ENCODE assay signal across 18 cellular contexts in the genomic region with DNA sequence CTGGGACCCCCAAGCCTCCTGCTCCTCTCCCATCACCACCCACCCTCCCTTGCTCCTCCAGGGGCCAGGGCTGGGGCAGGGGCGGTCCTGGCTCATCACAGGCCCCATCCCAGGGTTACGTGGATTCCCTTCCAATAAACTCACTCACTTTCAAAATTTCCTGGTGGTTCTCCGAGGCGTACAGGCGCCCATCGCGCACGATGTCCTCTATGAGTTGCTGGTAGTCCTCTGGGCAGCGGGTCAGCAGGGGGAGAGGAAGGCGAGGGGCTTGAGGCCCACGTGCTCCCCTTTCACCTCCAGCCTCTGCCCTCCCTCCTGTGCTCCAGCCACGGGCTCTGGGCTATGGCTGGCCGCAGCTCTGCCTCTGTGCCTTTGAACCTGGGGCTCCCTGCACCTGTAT. TPM values are rescaled to one million over a fixed set of nuclear protein-coding genes. Genes with fewer than 3 reads are reported as not detected.
DNase-seq lines count a peak whose midpoint lies in the region; ATAC-seq and TF ChIP-seq lines count a peak whose summit lies in the region.
"Had no signal": no experiment of that assay in that cellular context is flagged by ENCODE, and none has a peak within 500 bp of the region (broad histone marks: within the 10 kb centered on the region; RNA-seq: fewer than 3 reads in every experiment).

No MANE protein-coding gene starts in this region.

- H3K4me3 ChIP-seq in lower lobe of right lung, result no peak overlapping the region
- no peak overlapping the region for H3K4me3 ChIP-seq in thymus (ENCODE audit: low read length)
- H3K4me3 ChIP-seq: A549, GM12878, K562 had no signal

- no peak for TF ChIP-seq CTCF in lower lobe of right lung (IDR thresholded peaks at IDR 0.05)

- DNase-seq in Right ventricle myocardium inferior (ENCODE audit: missing footprints) (peak; percentile 31), left ventricle myocardium superior (no peak), lower lobe of right lung (peak; percentile 14), kidney glomerular epithelial cell (lab: John Stamatoyannopoulos, UW) (no peak), anterior cingulate cortex (lab: John Stamatoyannopoulos, UW) (no peak), UCSD-AML1 (lab: John Stamatoyannopoulos, UW; ENCODE audit: unreplicated experiment) (no peak)
- DNase-seq: AML-193; Calu3; CD8-positive, alpha-beta T cell; DND-41; EL; H9; IMR-90 had no signal

- WGBS in thymus, result 95% methylated on average over 13 of the region's 13 CpGs

- no peak overlapping the region for H3K27ac ChIP-seq in lower lobe of right lung
- peak overlapping the region; percentile 4 for H3K27ac ChIP-seq in thymus (ENCODE audit: low read depth)
- H3K27ac ChIP-seq: 22Rv1, A549 had no signal

- intact Hi-C loops in Right ventricle myocardium inferior (cut with DNase I) (no loop called here), left ventricle myocardium superior (cut with micrococcal nuclease) (no loop called here), lower lobe of right lung (cut with DNase I) (no loop called here)

- H3K36me3 ChIP-seq in lower lobe of right lung, result no peaks in the 10 kb centered on the region
- H3K36me3 ChIP-seq in thymus (ENCODE audit: control insufficient read depth, insufficient read depth), result no peaks in the 10 kb centered on the region

- H3K9me3 ChIP-seq in lower lobe of right lung (no peaks in the 10 kb centered on the region), thymus (ENCODE audit: control insufficient read depth) (no peaks in the 10 kb centered on the region)
- H3K9me3 ChIP-seq: A549 had no signal

- H3K27me3 ChIP-seq in lower lobe of right lung (ENCODE audit: low read depth) (no peaks in the 10 kb centered on the region), thymus (ENCODE audit: control insufficient read depth, insufficient read depth) (no peaks in the 10 kb centered on the region)

- H3K4me1 ChIP-seq in lower lobe of right lung (no peaks in the 10 kb centered on the region), thymus (ENCODE audit: control insufficient read depth, insufficient read depth, low read length) (no peaks in the 10 kb centered on the region)
- H3K4me1 ChIP-seq: A549 had no signal

- ATAC-seq in Right ventricle myocardium inferior (no peak), left ventricle myocardium superior (no peak), lower lobe of right lung (no peak)
- ATAC-seq: CD8-positive, alpha-beta T cell; GM12878; K562 had no signal

RNA-seq across cellular contexts. Expression of a gene that starts 20.5 kb away (rescaled TPM):
- total RNA-seq in Right ventricle myocardium inferior, result 13.2 TPM
- total RNA-seq in left ventricle myocardium superior, result 12.3 TPM
- 21.6 TPM for total RNA-seq in lower lobe of right lung
- 16.1 TPM for polyA plus RNA-seq in thymus

RNA-seq across cellular contexts. Expression of a gene that starts 56.0 kb away (rescaled TPM):
- total RNA-seq in Right ventricle myocardium inferior (136 TPM), left ventricle myocardium superior (119 TPM), lower lobe of right lung (294 TPM)
- polyA plus RNA-seq in thymus, result 93.2 TPM

Comparison
In these comparisons a context has a peak if more than half of its experiments do, and no peak if none do; other contexts are left out.
1. DNase-seq: peak in Right ventricle myocardium inferior (single experiment) and lower lobe of right lung (single experiment); none in left ventricle myocardium superior (single experiment), kidney glomerular epithelial cell (single experiment), anterior cingulate cortex (0 of 58) and UCSD-AML1 (single experiment).